In the genomic region with DNA sequence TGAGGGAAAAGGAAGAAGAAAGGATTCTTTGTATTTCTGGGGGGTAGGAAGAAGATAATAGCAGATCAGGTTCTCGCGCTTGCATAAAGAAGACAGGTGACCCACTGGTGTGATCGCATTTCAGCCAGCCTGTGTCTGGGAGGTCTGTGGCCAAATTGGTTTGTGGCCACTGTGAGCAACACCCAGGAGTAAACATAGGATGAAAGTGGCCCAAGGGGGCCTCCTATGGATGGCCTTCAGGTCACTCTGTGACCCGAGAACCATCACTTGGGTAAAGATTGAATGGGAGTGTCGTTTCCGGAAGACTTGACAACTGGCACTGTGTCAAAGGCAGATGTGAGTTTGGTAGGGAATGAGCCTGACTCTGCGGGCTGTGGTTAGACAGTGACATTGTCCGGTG, we compare ENCODE assay signal across 32 cellular contexts. TPM values are rescaled to one million over a fixed set of nuclear protein-coding genes. Genes with fewer than 3 reads are reported as not detected.
DNase-seq lines count a peak whose midpoint lies in the region; ATAC-seq, FAIRE-seq and TF ChIP-seq lines count a peak whose summit lies in the region.
"Had no signal": no experiment of that assay in that cellular context is flagged by ENCODE, and none has a peak within 500 bp of the region (broad histone marks: within the 10 kb centered on the region; RNA-seq: fewer than 3 reads in every experiment).

No MANE protein-coding gene starts in this region.

- TF ChIP-seq CTCF in HCT116 (IDR thresholded peaks at IDR 0.05 in 2 of 3, conservative IDR thresholded peaks at IDR 0.05 in 1 of 3; ENCODE audit: borderline replicate concordance in 1 of 3, insufficient read depth in 1 of 3, low read depth in 2 of 3, low read length in 2 of 3) (no peak), endothelial cell of umbilical vein (IDR thresholded peaks at IDR 0.05; ENCODE audit: extremely low read depth in 1 of 2, insufficient read depth in 1 of 2, low read depth in 1 of 2, low read length in 2 of 2) (no peak)

- H3K36me3 ChIP-seq in HCT116 (ENCODE audit: control insufficient read depth in 1 of 2, insufficient read depth in 2 of 2, low read length in 2 of 2) (no peaks in the 10 kb centered on the region; a peak in 2 of 4 replicates), endothelial cell of umbilical vein (ENCODE audit: control insufficient read depth in 2 of 2, extremely low read depth in 1 of 2, insufficient read depth in 2 of 2, low read length in 2 of 2) (peaks cover 24 to 50% of the 10 kb centered on the region in 2 experiments), trophoblast cell (ENCODE audit: control insufficient read depth in 1 of 2, insufficient read depth in 2 of 2, low read length in 2 of 2) (peaks cover 14 to 20% of the 10 kb centered on the region in 2 experiments)
- H3K36me3 ChIP-seq: esophagus squamous epithelium, ovary had no signal

- RAD21 ChIA-PET in HCT116 (lab: Charles Lee; ENCODE audit: low non-redundant PET in 1 of 2, low total read pairs in 2 of 2, uncharacterized antibody in 2 of 2, unreplicated experiment in 2 of 2) = no interaction called here

- peaks cover 3% of the 10 kb centered on the region for H3K79me1 ChIP-seq in trophoblast cell (ENCODE audit: low read length)

- H3K27ac ChIP-seq in HCT116 (ENCODE audit: low read depth, low read length) (no peak overlapping the region), endothelial cell of umbilical vein (ENCODE audit: insufficient read depth, low read depth, low read length) (peak overlapping the region; percentile 20), trophoblast cell (ENCODE audit: low read depth, low read length) (no peak overlapping the region)
- H3K27ac ChIP-seq: esophagus squamous epithelium, foreskin keratinocyte, heart right ventricle, HL-60, lower lobe of right lung, ovary, PC-9 had no signal

- H4K20me1 ChIP-seq in HCT116 (ENCODE audit: insufficient read depth) = no peaks in the 10 kb centered on the region
- H4K20me1 ChIP-seq in endothelial cell of umbilical vein (replicated peaks; ENCODE audit: control insufficient read depth, extremely low read depth, insufficient read depth, low read length) = no peaks in the 10 kb centered on the region

- H3K9me3 ChIP-seq in HCT116 (ENCODE audit: control insufficient read depth in 1 of 2, insufficient read depth in 1 of 2, low read depth in 1 of 2, low read length in 2 of 2) = no peaks in the 10 kb centered on the region
- H3K9me3 ChIP-seq in endothelial cell of umbilical vein (replicated peaks; ENCODE audit: control insufficient read depth, insufficient read depth, low read length) = no peaks in the 10 kb centered on the region
- H3K9me3 ChIP-seq in trophoblast cell (ENCODE audit: insufficient read depth, low read depth, low read length) = no peaks in the 10 kb centered on the region
- H3K9me3 ChIP-seq: esophagus squamous epithelium, heart right ventricle, lower lobe of right lung, ovary had no signal

- H2AFZ ChIP-seq in HCT116 (ENCODE audit: low read depth, low read length, poor library complexity, severe bottlenecking) = no peak overlapping the region
- no peak overlapping the region for H2AFZ ChIP-seq in endothelial cell of umbilical vein (ENCODE audit: low read depth, low read length)
- no peak overlapping the region for H2AFZ ChIP-seq in trophoblast cell (ENCODE audit: insufficient read depth, low read length, poor library complexity)
- H2AFZ ChIP-seq: PC-9 had no signal

- no peaks in the 10 kb centered on the region for H3K27me3 ChIP-seq in HCT116 (ENCODE audit: insufficient read depth, low read length)
- no peaks in the 10 kb centered on the region for H3K27me3 ChIP-seq in endothelial cell of umbilical vein (ENCODE audit: control insufficient read depth in 2 of 2, insufficient read depth in 2 of 2, low read length in 2 of 2)
- no peaks in the 10 kb centered on the region for H3K27me3 ChIP-seq in trophoblast cell (ENCODE audit: insufficient read depth, low read length)
- H3K27me3 ChIP-seq: esophagus squamous epithelium, foreskin keratinocyte, heart right ventricle, ovary had no signal

- peak overlapping the region; percentile 10 for H3K4ac ChIP-seq in trophoblast cell (ENCODE audit: low read depth, low read length)

- TF ChIP-seq POLR2A in HCT116 (IDR thresholded peaks at IDR 0.05; ENCODE audit: borderline replicate concordance, extremely low read depth, insufficient read depth, insufficient read length) (no peak), endothelial cell of umbilical vein (IDR thresholded peaks at IDR 0.05; ENCODE audit: low read depth, low read length) (no peak)

- H3K9me2 ChIP-seq in HCT116 (ENCODE audit: insufficient read depth) = no peaks in the 10 kb centered on the region

- CTCF ChIA-PET in HCT116 (lab: Charles Lee) = no interaction called here
- CTCF ChIA-PET in endothelial cell of umbilical vein (lab: Charles Lee) = interaction anchor here (0.9 to 2.4 kb wide), 3 partner anchors 167 to 173 kb away, joined by 3 to 8 read pairs (median 3); no protein-coding TSS in a partner anchor

- no peak for TF ChIP-seq RAD21 in HCT116 (IDR thresholded peaks at IDR 0.05; ENCODE audit: low read depth)

- no peak overlapping the region for H2AK5ac ChIP-seq in trophoblast cell (ENCODE audit: low read length)

- intact Hi-C loops in HCT116 (cut with micrococcal nuclease) = no loop called here
- intact Hi-C loops in endothelial cell of umbilical vein (cut with micrococcal nuclease) = no loop called here

- DNase-seq in HCT116 (ENCODE audit: low read depth, low spot score) = no peak
- peak; percentile 55 for DNase-seq in NCI-H2196 treated with DMSO at 0.1 percent for 48 hours (lab: John Stamatoyannopoulos, UW; ENCODE audit: unreplicated experiment)
- no peak for DNase-seq in endothelial cell of umbilical vein (ENCODE audit: low read depth, low spot score)
- DNase-seq in trophoblast cell = no peak
- no peak for DNase-seq in activated gamma-delta T cell (lab: John Stamatoyannopoulos, UW)
- no peak for DNase-seq in NOMO-1 treated with dmso at 0.1 percent for 144 hours (lab: John Stamatoyannopoulos, UW; ENCODE audit: unreplicated experiment)
- no peak for DNase-seq in kidney tubule cell (ENCODE audit: low spot score)
- DNase-seq: activated CD4-positive, alpha-beta T cell treated with anti-CD3 and anti-CD28 coated beads, Interleukin-2, amount 50 U/mL, for 48 hours; activated naive CD4-positive, alpha-beta T cell treated with Interleukin-2 at 50 U/mL for 16 hours; activated T-cell treated with anti-CD3 and anti-CD28 coated beads, Interleukin-2, amount 50 U/mL, for 72 hours; CD4-positive, alpha-beta memory T cell; dermis blood vessel endothelial cell; esophagus squamous epithelium; foreskin keratinocyte; GOT3; heart right ventricle; lower lobe of right lung; MM.1S; NCI-H1417 treated with DMSO at 0.1 percent for 48 hours; NCI-H2081 treated with DMSO at 0.1 percent for 48 hours; NK-92 treated with Interleukin-12 subunit alpha and Interleukin-12 subunit beta, amount 100 ng/mL, for 24 hours; ovary; PC-9; stimulated activated CD4-positive, alpha-beta T cell treated with anti-CD3 and anti-CD28 coated beads, Interleukin-1b, Interleukin-23, amount 100 ng/mL, for 48 hours; stimulated activated naive CD4-positive, alpha-beta T cell treated with Interleukin-2 at 50 U/mL for 16 hours; T-helper 17 cell had no signal

- no peak overlapping the region for H3K18ac ChIP-seq in trophoblast cell (ENCODE audit: low read length)

- H3K79me2 ChIP-seq in HCT116 (ENCODE audit: insufficient read depth, low read length) (peaks cover 25% of the 10 kb centered on the region), endothelial cell of umbilical vein (ENCODE audit: control insufficient read depth, insufficient read depth, low read length) (peaks cover 95% of the 10 kb centered on the region), trophoblast cell (ENCODE audit: control insufficient read depth, insufficient read depth, low read length, poor library complexity) (peaks cover 6% of the 10 kb centered on the region)

- whole genome bisulfite sequencing in trophoblast cell (ENCODE audit: extremely low coverage, insufficient coverage, insufficient read length) = no CpG with 5 or more reads among the region's 8 CpGs

- dilution Hi-C loops in endothelial cell of umbilical vein (cut with MboI; ENCODE audit: extremely low pct_ligation_motif_present, low sequenced_read_pairs) = no loop called here

- H4K12ac ChIP-seq in trophoblast cell (ENCODE audit: low read depth, low read length) = no peak overlapping the region

- H4K8ac ChIP-seq in trophoblast cell (ENCODE audit: low read depth, low read length) = no peak overlapping the region

- no peak overlapping the region for H4K91ac ChIP-seq in trophoblast cell (ENCODE audit: low read depth, low read length)

- no peak overlapping the region for H2BK120ac ChIP-seq in trophoblast cell (ENCODE audit: insufficient read depth, low read length, poor library complexity)

- H3K4me3 ChIP-seq in HCT116 (replicated peaks in 1 of 2; ENCODE audit: low read depth in 1 of 2, low read length in 2 of 2) (no peak overlapping the region), endothelial cell of umbilical vein (replicated peaks in 1 of 3; ENCODE audit: insufficient read depth in 1 of 3, low read depth in 1 of 3, low read length in 3 of 3) (no peak overlapping the region), trophoblast cell (ENCODE audit: low read depth, low read length) (no peak overlapping the region)
- H3K4me3 ChIP-seq: esophagus squamous epithelium, heart right ventricle, lower lobe of right lung, ovary, PC-9 had no signal

- H3K9ac ChIP-seq in HCT116 (ENCODE audit: low read length) = no peak overlapping the region
- H3K9ac ChIP-seq in endothelial cell of umbilical vein (replicated peaks; ENCODE audit: extremely low read depth, insufficient read depth, low read length) = no peak overlapping the region
- H3K9ac ChIP-seq in trophoblast cell (ENCODE audit: low read length) = no peak overlapping the region

- no peak overlapping the region for H2BK5ac ChIP-seq in trophoblast cell (ENCODE audit: low read depth, low read length, poor library complexity)

- POLR2A ChIA-PET in HCT116 (lab: Charles Lee) = no interaction called here
- POLR2A ChIA-PET in endothelial cell of umbilical vein (lab: Charles Lee) = no interaction called here

- FAIRE-seq in endothelial cell of umbilical vein (lab: Jason Lieb, UNC) = no peak
- FAIRE-seq: urothelium cell line had no signal

- H3K4me2 ChIP-seq in HCT116 (ENCODE audit: low read length) (no peak overlapping the region), endothelial cell of umbilical vein (ENCODE audit: insufficient read depth, low read length) (no peak overlapping the region), trophoblast cell (ENCODE audit: low read length) (no peak overlapping the region)
- H3K4me2 ChIP-seq: PC-9 had no signal

- ATAC-seq in HCT116 = no peak
- ATAC-seq in GM21447 (IDR thresholded peaks at IDR 0.05; ENCODE audit: unreplicated experiment) = no peak
- ATAC-seq: activated CD4-positive, CD25-positive, alpha-beta regulatory T cell treated with anti-CD3 and anti-CD28 coated beads, Interleukin-2, amount 50 U/mL, for 24 hours; activated T-cell treated with anti-CD3 and anti-CD28 coated beads, Interleukin-2, amount 50 U/mL, for 72 hours; foreskin keratinocyte; heart right ventricle; lower lobe of right lung; natural killer cell treated with Interleukin-12 subunit alpha and Interleukin-12 subunit beta and Interleukin-15 and Interleukin-18, amount 100 ng/mL, for 72 hours; Right ventricle myocardium inferior; T-helper 17 cell had no signal

- no peak overlapping the region for H2BK12ac ChIP-seq in trophoblast cell (ENCODE audit: low read length)

- no peak overlapping the region for H3K14ac ChIP-seq in trophoblast cell (ENCODE audit: low read length)

- BruUV-seq in HCT116 (replicated peaks; lab: Mats Ljungman, UMichigan) (TSS peak; percentile 14), endothelial cell of umbilical vein (replicated peaks; lab: Mats Ljungman, UMichigan) (no TSS peak)

- no peak overlapping the region for H3K23ac ChIP-seq in trophoblast cell (ENCODE audit: low read length)

- peaks cover 22 to 25% of the 10 kb centered on the region in 2 experiments for H3K4me1 ChIP-seq in HCT116 (ENCODE audit: control insufficient read depth in 1 of 2, insufficient read depth in 2 of 2, low read length in 2 of 2)
- peaks cover 47% of the 10 kb centered on the region for H3K4me1 ChIP-seq in endothelial cell of umbilical vein (ENCODE audit: control insufficient read depth, extremely low read depth, insufficient read depth, low read length)
- peaks cover 2 to 13% of the 10 kb centered on the region in 2 experiments for H3K4me1 ChIP-seq in trophoblast cell (ENCODE audit: control insufficient read depth in 1 of 2, insufficient read depth in 2 of 2, low read length in 2 of 2)

- no peaks in the 10 kb centered on the region for H3K9me1 ChIP-seq in endothelial cell of umbilical vein (replicated peaks; ENCODE audit: control insufficient read depth, extremely low read depth, insufficient read depth, low read length)

RNA-seq across cellular contexts. Expression of gene RAI14, which starts 34.2 kb away (rescaled TPM):
- total RNA-seq in HCT116 (2021; ENCODE audit: unreplicated experiment) (47.9 TPM), endothelial cell of umbilical vein (369 and 390 TPM in 2 replicates)
- polyA plus RNA-seq in HCT116 (2012) = 25.8 and 32.6 TPM in 2 replicates
- 113 and 114 TPM in 2 replicates for polyA plus RNA-seq in endothelial cell of umbilical vein
- polyA plus RNA-seq in endothelial cell of umbilical vein (2011; cell fraction: cytosol; rRNA removed) = 130 and 164 TPM in 2 replicates
- polyA plus RNA-seq in endothelial cell of umbilical vein (2011; cell fraction: nucleus; rRNA removed) = 204 and 223 TPM in 2 replicates
- polyA plus RNA-seq in endothelial cell of umbilical vein (2012) = 239 and 249 TPM in 2 replicates
- polyA minus RNA-seq in endothelial cell of umbilical vein = 582 and 866 TPM in 2 replicates
- polyA minus RNA-seq in endothelial cell of umbilical vein (2011; cell fraction: cytosol; rRNA and poly(A)+ RNA removed) = 2.6 TPM
- 148 and 149 TPM in 2 replicates for polyA minus RNA-seq in endothelial cell of umbilical vein (2011; cell fraction: nucleus; rRNA and poly(A)+ RNA removed)
- polyA plus RNA-seq in trophoblast cell (2013) = 251 and 256 TPM in 2 replicates
